ENCODE assay signal across 8 cellular contexts in genomic region chr7:108109216-108109908, GRCh38. TPM values are rescaled to one million over a fixed set of nuclear protein-coding genes. Genes with fewer than 3 reads are reported as not detected.
DNase-seq lines count a peak whose midpoint lies in the region; ATAC-seq and TF ChIP-seq lines count a peak whose summit lies in the region.

No MANE protein-coding gene starts in this region.

- H3K9me3 ChIP-seq in thyroid gland: no peaks in the 10 kb centered on the region

- no peak overlapping the region for H3K27ac Mint-ChIP-seq in activated naive CD8-positive, alpha-beta T cell treated with anti-CD3 and anti-CD28 coated beads, Interleukin-2, amount 10 ng/mL, durations not matched to agents 7 days and 5 days
- no peak overlapping the region for H3K27ac Mint-ChIP-seq in activated naive CD8-positive, alpha-beta T cell treated with anti-CD3 and anti-CD28 coated beads for 36 hours
- H3K27ac Mint-ChIP-seq in natural killer cell treated with Interleukin-12 subunit alpha and Interleukin-12 subunit beta and Interleukin-15 and Interleukin-18, amount 100 ng/mL, for 72 hours: no peak overlapping the region

- peak in 3 of 6 experiments; percentile 22 to 28 (median 23) for TF ChIP-seq CTCF in thyroid gland (IDR thresholded peaks at IDR 0.05)

- no peak overlapping the region for H3K4me3 Mint-ChIP-seq in activated naive CD8-positive, alpha-beta T cell treated with anti-CD3 and anti-CD28 coated beads, Interleukin-2, amount 10 ng/mL, durations not matched to agents 7 days and 5 days
- H3K4me3 Mint-ChIP-seq in activated naive CD8-positive, alpha-beta T cell treated with anti-CD3 and anti-CD28 coated beads for 36 hours: no peak overlapping the region
- H3K4me3 Mint-ChIP-seq in natural killer cell treated with Interleukin-12 subunit alpha and Interleukin-12 subunit beta and Interleukin-15 and Interleukin-18, amount 100 ng/mL, for 72 hours: no peak overlapping the region

- H3K4me1 Mint-ChIP-seq in activated naive CD8-positive, alpha-beta T cell treated with anti-CD3 and anti-CD28 coated beads, Interleukin-2, amount 10 ng/mL, durations not matched to agents 7 days and 5 days: no peaks in the 10 kb centered on the region
- no peaks in the 10 kb centered on the region for H3K4me1 Mint-ChIP-seq in activated naive CD8-positive, alpha-beta T cell treated with anti-CD3 and anti-CD28 coated beads for 36 hours
- H3K4me1 Mint-ChIP-seq in natural killer cell treated with Interleukin-12 subunit alpha and Interleukin-12 subunit beta and Interleukin-15 and Interleukin-18, amount 100 ng/mL, for 72 hours (ENCODE audit: low read depth in 2 of 2): no peaks in the 10 kb centered on the region

- no peak overlapping the region for H3K4me3 ChIP-seq in thyroid gland (replicated peaks in 1 of 3)

- H3K9me3 Mint-ChIP-seq in activated naive CD8-positive, alpha-beta T cell treated with anti-CD3 and anti-CD28 coated beads, Interleukin-2, amount 10 ng/mL, durations not matched to agents 7 days and 5 days: no peaks in the 10 kb centered on the region
- H3K9me3 Mint-ChIP-seq in activated naive CD8-positive, alpha-beta T cell treated with anti-CD3 and anti-CD28 coated beads for 36 hours: no peaks in the 10 kb centered on the region
- H3K9me3 Mint-ChIP-seq in natural killer cell treated with Interleukin-12 subunit alpha and Interleukin-12 subunit beta and Interleukin-15 and Interleukin-18, amount 100 ng/mL, for 72 hours: no peaks in the 10 kb centered on the region

- no peaks in the 10 kb centered on the region for H3K36me3 Mint-ChIP-seq in activated naive CD8-positive, alpha-beta T cell treated with anti-CD3 and anti-CD28 coated beads, Interleukin-2, amount 10 ng/mL, durations not matched to agents 7 days and 5 days
- H3K36me3 Mint-ChIP-seq in activated naive CD8-positive, alpha-beta T cell treated with anti-CD3 and anti-CD28 coated beads for 36 hours: no peaks in the 10 kb centered on the region
- no peaks in the 10 kb centered on the region for H3K36me3 Mint-ChIP-seq in natural killer cell treated with Interleukin-12 subunit alpha and Interleukin-12 subunit beta and Interleukin-15 and Interleukin-18, amount 100 ng/mL, for 72 hours

- DNase-seq in activated naive CD8-positive, alpha-beta T cell treated with anti-CD3 and anti-CD28 coated beads, Interleukin-2, amount 10 ng/mL, durations not matched to agents 7 days and 5 days: no peak
- DNase-seq in activated naive CD8-positive, alpha-beta T cell treated with anti-CD3 and anti-CD28 coated beads for 36 hours: no peak
- peak; percentile 66 for DNase-seq in SK-MEL-5 (ENCODE audit: low read depth, low spot score)
- DNase-seq in globus pallidus (ENCODE audit: low spot score): peak; percentile 9
- no peak for DNase-seq in thyroid gland
- no peak for DNase-seq in natural killer cell treated with Interleukin-12 subunit alpha and Interleukin-12 subunit beta and Interleukin-15 and Interleukin-18, amount 100 ng/mL, for 72 hours (ENCODE audit: low spot score)

- WGBS in thyroid gland, 2 donors: 80 to 82% methylated on average over 2 of the region's 2 CpGs

- no peaks in the 10 kb centered on the region for H3K27me3 ChIP-seq in thyroid gland

- intact Hi-C loops in thyroid gland (cut with DNase I): no loop called here

- H3K4me1 ChIP-seq in thyroid gland: no peaks in the 10 kb centered on the region

- in situ Hi-C loops in SK-MEL-5 (cut with HindIII; ENCODE audit: low pct_unique_long_range_greater_than_20kb, low sequenced_read_pairs): no loop called here

- no peak for TF ChIP-seq POLR2A in thyroid gland (IDR thresholded peaks at IDR 0.05)

- no peak overlapping the region for H3K27ac ChIP-seq in thyroid gland

- POLR2A ChIA-PET in activated naive CD8-positive, alpha-beta T cell treated with anti-CD3 and anti-CD28 coated beads, Interleukin-2, amount 10 ng/mL, durations not matched to agents 7 days and 5 days (lab: Charles Lee): no interaction called here

- H3K27me3 Mint-ChIP-seq in activated naive CD8-positive, alpha-beta T cell treated with anti-CD3 and anti-CD28 coated beads, Interleukin-2, amount 10 ng/mL, durations not matched to agents 7 days and 5 days: peaks cover 6% of the 10 kb centered on the region
- no peaks in the 10 kb centered on the region for H3K27me3 Mint-ChIP-seq in activated naive CD8-positive, alpha-beta T cell treated with anti-CD3 and anti-CD28 coated beads for 36 hours
- no peaks in the 10 kb centered on the region for H3K27me3 Mint-ChIP-seq in natural killer cell treated with Interleukin-12 subunit alpha and Interleukin-12 subunit beta and Interleukin-15 and Interleukin-18, amount 100 ng/mL, for 72 hours

- no peaks in the 10 kb centered on the region for H3K36me3 ChIP-seq in thyroid gland

- ATAC-seq in activated naive CD8-positive, alpha-beta T cell treated with anti-CD3 and anti-CD28 coated beads, Interleukin-2, amount 10 ng/mL, durations not matched to agents 7 days and 5 days (ENCODE audit: low read depth): peak; percentile 54
- peak; percentile 55 for ATAC-seq in HG03064 (IDR thresholded peaks at IDR 0.05; ENCODE audit: low read depth, unreplicated experiment)
- no peak for ATAC-seq in GM21717 (IDR thresholded peaks at IDR 0.05; ENCODE audit: unreplicated experiment)
- ATAC-seq in natural killer cell treated with Interleukin-12 subunit alpha and Interleukin-12 subunit beta and Interleukin-15 and Interleukin-18, amount 100 ng/mL, for 72 hours: no peak

RNA-seq across cellular contexts. Expression of gene LAMB4, which starts 20.8 kb away (rescaled TPM):
- not detected for total RNA-seq in activated naive CD8-positive, alpha-beta T cell treated with anti-CD3 and anti-CD28 coated beads, Interleukin-2, amount 10 ng/mL, durations not matched to agents 7 days and 5 days
- under 1 TPM; 0.40 to 0.45 TPM for total RNA-seq in activated naive CD8-positive, alpha-beta T cell treated with anti-CD3 and anti-CD28 coated beads for 36 hours
- 0.11 and 0.32 TPM in 2 replicates for total RNA-seq in SK-MEL-5 (2014; rRNA removed; shearing (Covaris generic))
- 0.05 and 0.77 TPM in 2 replicates for polyA plus RNA-seq in SK-MEL-5 (2015; cell fraction: cytosol; rRNA removed)
- polyA plus RNA-seq in SK-MEL-5 (2015; cell fraction: nucleus; rRNA removed): 0.44 TPM in 1 of 2 replicates, not detected in the other
- 1 to 10 TPM in 2 of 4 donors, under 1 TPM in 2; 0.15 to 8.1 (median 1.7) TPM for total RNA-seq in thyroid gland
- total RNA-seq in natural killer cell treated with Interleukin-12 subunit alpha and Interleukin-12 subunit beta and Interleukin-15 and Interleukin-18, amount 100 ng/mL, for 72 hours: not detected

Comparison
In these comparisons a context has a peak if more than half of its experiments do, and no peak if none do; other contexts are left out.
1. ATAC-seq: peak in activated naive CD8-positive, alpha-beta T cell treated with anti-CD3 and anti-CD28 coated beads, Interleukin-2, amount 10 ng/mL, durations not matched to agents 7 days and 5 days (single experiment) and HG03064 (single experiment); none in GM21717 (single experiment) and natural killer cell treated with Interleukin-12 subunit alpha and Interleukin-12 subunit beta and Interleukin-15 and Interleukin-18, amount 100 ng/mL, for 72 hours (0 of 2).
2. DNase-seq: peak in SK-MEL-5 (single experiment) and globus pallidus (single experiment); none in activated naive CD8-positive, alpha-beta T cell treated with anti-CD3 and anti-CD28 coated beads, Interleukin-2, amount 10 ng/mL, durations not matched to agents 7 days and 5 days (single experiment), activated naive CD8-positive, alpha-beta T cell treated with anti-CD3 and anti-CD28 coated beads for 36 hours (single experiment), thyroid gland (0 of 2) and natural killer cell treated with Interleukin-12 subunit alpha and Interleukin-12 subunit beta and Interleukin-15 and Interleukin-18, amount 100 ng/mL, for 72 hours (single experiment).